28 cellular contexts compared by ENCODE assay signal in the genomic region with DNA sequence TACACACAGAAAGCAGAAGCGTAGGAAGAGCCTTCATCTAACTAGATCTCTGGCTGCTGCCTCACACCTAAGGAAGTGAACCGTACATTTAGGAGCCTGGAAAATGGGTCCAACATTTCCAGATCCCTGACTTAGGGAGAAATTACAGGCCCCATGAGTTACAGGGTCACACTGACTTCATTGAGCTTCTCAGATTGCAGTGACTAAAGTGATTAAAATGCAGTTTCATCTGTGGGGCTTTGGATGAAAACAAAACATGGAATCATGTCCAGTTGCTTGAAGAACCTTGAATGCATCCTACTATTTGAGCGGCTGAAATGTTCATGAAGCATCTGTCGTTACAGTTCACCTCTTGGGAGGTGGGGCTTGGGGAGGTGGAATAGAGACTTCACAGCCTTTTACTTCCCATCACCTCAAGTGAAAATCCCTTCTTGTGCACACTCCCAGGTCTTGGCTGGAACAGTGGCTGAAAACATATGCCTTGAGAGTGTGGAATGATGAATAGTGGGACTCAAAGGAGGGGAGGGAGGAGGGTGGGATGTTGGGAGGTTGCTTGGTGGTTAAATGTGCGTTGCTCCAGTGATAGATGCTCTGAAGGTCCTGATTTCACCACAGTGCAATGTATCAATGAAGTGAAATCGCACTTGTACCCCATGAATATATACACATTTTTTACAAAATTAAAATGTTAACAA. TPM values are rescaled to one million over a fixed set of nuclear protein-coding genes. Genes with fewer than 3 reads are reported as not detected.
DNase-seq lines count a peak whose midpoint lies in the region; ATAC-seq and TF ChIP-seq lines count a peak whose summit lies in the region.
"Had no signal": no experiment of that assay in that cellular context is flagged by ENCODE, and none has a peak within 500 bp of the region (broad histone marks: within the 10 kb centered on the region; RNA-seq: fewer than 3 reads in every experiment).

No MANE protein-coding gene starts in this region.

- H3K4me1 Mint-ChIP-seq in HFFc6 (ENCODE audit: low read depth), result peaks cover 9% of the 10 kb centered on the region
- H3K4me1 Mint-ChIP-seq in effector memory CD8-positive, alpha-beta T cell (ENCODE audit: low read depth in 2 of 2), result no peaks in the 10 kb centered on the region
- H3K4me1 Mint-ChIP-seq: activated CD4-positive, alpha-beta T cell treated with anti-CD3 and anti-CD28 coated beads, Interleukin-2, amount 10 ng/mL, durations not matched to agents 7 days and 5 days; activated CD8-positive, alpha-beta memory T cell treated with anti-CD3 and anti-CD28 coated beads, Interleukin-2, amount 10 ng/mL, durations not matched to agents 7 days and 5 days had no signal

- H3K4me3 Mint-ChIP-seq in HFFc6, result no peak overlapping the region
- no peak overlapping the region for H3K4me3 Mint-ChIP-seq in effector memory CD8-positive, alpha-beta T cell
- H3K4me3 Mint-ChIP-seq: activated CD4-positive, alpha-beta T cell treated with anti-CD3 and anti-CD28 coated beads, Interleukin-2, amount 10 ng/mL, durations not matched to agents 7 days and 5 days; activated CD8-positive, alpha-beta memory T cell treated with anti-CD3 and anti-CD28 coated beads, Interleukin-2, amount 10 ng/mL, durations not matched to agents 7 days and 5 days; activated T-cell treated with anti-CD3 and anti-CD28 coated beads, Interleukin-2, amount 50 U/mL, for 72 hours had no signal

- no peak for ATAC-seq in effector memory CD8-positive, alpha-beta T cell (replicated peaks)
- ATAC-seq: activated CD8-positive, alpha-beta memory T cell treated with anti-CD3 and anti-CD28 coated beads, Interleukin-2, amount 10 ng/mL, durations not matched to agents 7 days and 5 days; activated T-cell treated with anti-CD3 and anti-CD28 coated beads, Interleukin-2, amount 50 U/mL, for 72 hours; HCT116 had no signal

- H3K27ac Mint-ChIP-seq in HFFc6, result no peak overlapping the region
- H3K27ac Mint-ChIP-seq in effector memory CD8-positive, alpha-beta T cell, result no peak overlapping the region
- H3K27ac Mint-ChIP-seq: activated CD4-positive, alpha-beta T cell treated with anti-CD3 and anti-CD28 coated beads, Interleukin-2, amount 10 ng/mL, durations not matched to agents 7 days and 5 days; activated CD8-positive, alpha-beta memory T cell treated with anti-CD3 and anti-CD28 coated beads, Interleukin-2, amount 10 ng/mL, durations not matched to agents 7 days and 5 days; activated T-cell treated with anti-CD3 and anti-CD28 coated beads, Interleukin-2, amount 50 U/mL, for 72 hours had no signal

- in situ Hi-C loops in brain microvascular endothelial cell (cut with HindIII; ENCODE audit: low pct_ligation_motif_present, low sequenced_read_pairs), result no loop called here

- H3K4me3 ChIP-seq in brain microvascular endothelial cell (ENCODE audit: low read depth, low read length) (no peak overlapping the region), foreskin fibroblast (ENCODE audit: low read depth in 1 of 2, low read length in 2 of 2) (no peak overlapping the region)
- H3K4me3 ChIP-seq: lung, prostate gland, stomach, tibial nerve had no signal

- H3K9me3 Mint-ChIP-seq in HFFc6, result no peaks in the 10 kb centered on the region
- no peaks in the 10 kb centered on the region for H3K9me3 Mint-ChIP-seq in effector memory CD8-positive, alpha-beta T cell
- H3K9me3 Mint-ChIP-seq: activated CD4-positive, alpha-beta T cell treated with anti-CD3 and anti-CD28 coated beads, Interleukin-2, amount 10 ng/mL, durations not matched to agents 7 days and 5 days; activated T-cell treated with anti-CD3 and anti-CD28 coated beads, Interleukin-2, amount 50 U/mL, for 72 hours had no signal

- DNase-seq in AG08395 (ENCODE audit: low spot score) (peak; percentile 40), HFFc6 (peak; percentile 24), brain microvascular endothelial cell (peak; percentile 51), foreskin fibroblast (peak; percentile 62 to 77), hippocampal formation (lab: John Stamatoyannopoulos, UW) (no peak), SKM-1 (lab: John Stamatoyannopoulos, UW; ENCODE audit: unreplicated experiment) (no peak), NCI-H526 treated with DMSO at 0.1 percent for 48 hours (lab: John Stamatoyannopoulos, UW) (no peak)
- no peak for DNase-seq in effector memory CD8-positive, alpha-beta T cell
- DNase-seq: 8988T; activated CD4-positive, alpha-beta T cell treated with anti-CD3 and anti-CD28 coated beads, Interleukin-2, amount 10 ng/mL, durations not matched to agents 7 days and 5 days; activated CD8-positive, alpha-beta memory T cell treated with anti-CD3 and anti-CD28 coated beads, Interleukin-2, amount 10 ng/mL, durations not matched to agents 7 days and 5 days; activated naive CD4-positive, alpha-beta T cell treated with Interleukin-2 at 50 U/mL for 16 hours; activated T-cell treated with anti-CD3 and anti-CD28 coated beads, Interleukin-2, amount 50 U/mL, for 72 hours; BE2C; kidney glomerular epithelial cell; NCI-H1105 treated with DMSO at 0.1 percent for 48 hours; NCI-H2029; NCI-H2227 treated with DMSO at 0.1 percent for 48 hours; NCI-H774; stomach; WERI-Rb-1 had no signal

- H3K36me3 ChIP-seq in brain microvascular endothelial cell (replicated peaks), result no peaks in the 10 kb centered on the region
- H3K36me3 ChIP-seq: BE2C, prostate gland, stomach, tibial nerve, WERI-Rb-1 had no signal

- peaks cover 23% of the 10 kb centered on the region for H3K27me3 Mint-ChIP-seq in HFFc6 (ENCODE audit: insufficient read depth)
- H3K27me3 Mint-ChIP-seq in effector memory CD8-positive, alpha-beta T cell, result peaks cover 34 to 37% of the 10 kb centered on the region in 2 donors

- H3K27ac ChIP-seq in brain microvascular endothelial cell, result no peak overlapping the region
- H3K27ac ChIP-seq: epithelial cell of prostate, prostate gland, RWPE1, tibial nerve, WERI-Rb-1 had no signal

- H3K36me3 Mint-ChIP-seq in HFFc6 (ENCODE audit: low read depth), result no peaks in the 10 kb centered on the region
- no peaks in the 10 kb centered on the region for H3K36me3 Mint-ChIP-seq in effector memory CD8-positive, alpha-beta T cell (ENCODE audit: insufficient read depth)
- H3K36me3 Mint-ChIP-seq: activated CD8-positive, alpha-beta memory T cell treated with anti-CD3 and anti-CD28 coated beads, Interleukin-2, amount 10 ng/mL, durations not matched to agents 7 days and 5 days had no signal

- no peaks in the 10 kb centered on the region for H3K27me3 ChIP-seq in brain microvascular endothelial cell (replicated peaks)
- H3K27me3 ChIP-seq: BE2C, stomach, tibial nerve had no signal

- TF ChIP-seq CTCF in HFFc6 (IDR thresholded peaks at IDR 0.05) (no peak), brain microvascular endothelial cell (IDR thresholded peaks at IDR 0.05; ENCODE audit: low read depth, low read length, missing control alignments) (no peak), foreskin fibroblast (IDR thresholded peaks at IDR 0.05; ENCODE audit: low read depth, low read length) (no peak)

RNA-seq across cellular contexts. Expression of gene TEKT3, which starts 19.7 kb away (rescaled TPM):
- total RNA-seq in HFFc6 (2021; fragmentation: NEBNext Ultra II Directional; extraction: Animal tissue kit (Norgen Biotek cat#: 25700)), result not detected
- total RNA-seq: activated CD4-positive, alpha-beta T cell treated with anti-CD3 and anti-CD28 coated beads, Interleukin-2, amount 10 ng/mL, durations not matched to agents 7 days and 5 days; activated CD8-positive, alpha-beta memory T cell treated with anti-CD3 and anti-CD28 coated beads, Interleukin-2, amount 10 ng/mL, durations not matched to agents 7 days and 5 days; glomerular endothelial cell had no signal

RNA-seq across cellular contexts. Expression of gene PMP22, which starts 56.6 kb away (rescaled TPM):
- 10 to 100 TPM; 28.0 to 42.9 (median 34.0) TPM for total RNA-seq in HFFc6 (2021; fragmentation: NEBNext Ultra II Directional; extraction: Animal tissue kit (Norgen Biotek cat#: 25700))
- total RNA-seq: activated CD4-positive, alpha-beta T cell treated with anti-CD3 and anti-CD28 coated beads, Interleukin-2, amount 10 ng/mL, durations not matched to agents 7 days and 5 days; activated CD8-positive, alpha-beta memory T cell treated with anti-CD3 and anti-CD28 coated beads, Interleukin-2, amount 10 ng/mL, durations not matched to agents 7 days and 5 days; activated T-cell treated with anti-CD3 and anti-CD28 coated beads, Interleukin-2, amount 50 U/mL, for 72 hours had no signal

Comparison
In these comparisons a context has a peak if more than half of its experiments do, and no peak if none do; other contexts are left out.
1. DNase-seq: peak in AG08395 (single experiment), HFFc6 (single experiment), brain microvascular endothelial cell (single experiment) and foreskin fibroblast (2 of 2); none in hippocampal formation (0 of 2), SKM-1 (single experiment), NCI-H526 treated with DMSO at 0.1 percent for 48 hours (single experiment) and effector memory CD8-positive, alpha-beta T cell (0 of 3).